Comparison of ENCODE assay signal across 8 cellular contexts in the genomic region with DNA sequence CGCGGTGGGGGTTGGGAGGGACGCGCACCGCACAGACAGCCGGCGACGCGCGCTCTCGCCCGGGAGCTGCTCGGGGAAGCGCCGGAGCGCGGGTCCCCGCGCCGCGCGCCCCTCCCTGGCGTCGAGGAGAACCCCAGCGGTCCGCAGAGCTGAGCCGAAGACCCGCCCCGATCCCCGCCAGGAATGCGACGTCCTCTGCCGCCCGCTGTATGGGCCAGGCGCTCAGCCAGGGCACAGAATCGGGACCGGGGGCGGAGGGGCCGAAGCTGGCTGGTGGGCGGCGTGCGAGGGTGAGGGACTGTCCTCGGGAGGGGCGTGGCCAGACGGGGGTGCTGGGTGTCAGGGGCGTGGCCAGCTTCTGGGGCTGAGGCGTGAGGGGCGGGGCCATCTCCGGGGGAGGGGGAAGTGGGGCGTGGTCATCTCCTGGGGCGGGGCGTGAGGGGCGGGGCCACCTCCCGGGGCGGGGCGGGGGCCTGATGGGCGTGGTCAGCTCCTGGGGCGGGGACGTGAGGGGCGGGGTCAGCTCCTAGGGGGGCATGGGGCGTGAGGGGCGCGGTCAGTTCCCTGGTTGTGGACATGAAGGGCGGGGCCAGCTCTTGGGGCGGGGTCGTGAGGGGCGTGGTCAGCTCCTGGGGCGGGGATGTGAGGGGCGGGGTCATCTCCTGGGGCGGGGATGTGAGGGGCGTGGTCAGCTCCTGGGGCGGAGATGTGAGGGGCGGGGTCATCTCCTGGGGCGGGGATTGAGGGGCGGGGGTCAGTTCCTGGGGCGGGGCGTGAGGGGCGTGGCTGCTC. TPM values are rescaled to one million over a fixed set of nuclear protein-coding genes. Genes with fewer than 3 reads are reported as not detected.
A peak's percentile ranks its signal among the peaks of the same experiment; 100 is the strongest.
DNase-seq lines count a peak whose midpoint lies in the region; ATAC-seq and TF ChIP-seq lines count a peak whose summit lies in the region.

No MANE protein-coding gene starts in this region.

- H3K79me2 ChIP-seq in Karpas-422 (ENCODE audit: low read length): no peaks in the 10 kb centered on the region

- H3K27ac ChIP-seq in Karpas-422 (ENCODE audit: low read length): no peak overlapping the region

- no peak overlapping the region for H3K4me2 ChIP-seq in Karpas-422 (ENCODE audit: low read depth, low read length, poor library complexity, severe bottlenecking)

- H3K27ac Mint-ChIP-seq in central memory CD8-positive, alpha-beta T cell (ENCODE audit: low read depth): no peak overlapping the region

- peak overlapping the region; percentile 44 for H3K4me3 Mint-ChIP-seq in central memory CD8-positive, alpha-beta T cell

- no peaks in the 10 kb centered on the region for H3K9me3 ChIP-seq in Karpas-422 (ENCODE audit: low read length)

- no peaks in the 10 kb centered on the region for H3K4me1 ChIP-seq in Karpas-422 (ENCODE audit: low read length)

- H3K9me3 Mint-ChIP-seq in central memory CD8-positive, alpha-beta T cell: no peaks in the 10 kb centered on the region

- H3K36me3 ChIP-seq in Karpas-422 (ENCODE audit: insufficient read depth, low read length): no peaks in the 10 kb centered on the region

- H4K20me1 ChIP-seq in Karpas-422 (ENCODE audit: insufficient read depth, low read depth, low read length): no peaks in the 10 kb centered on the region

- H3K27me3 ChIP-seq in Karpas-422 (ENCODE audit: low read length): no peaks in the 10 kb centered on the region

- H3K9me2 ChIP-seq in Karpas-422 (replicated peaks; ENCODE audit: insufficient read depth, low read length): no peaks in the 10 kb centered on the region

- no peak for TF ChIP-seq CTCF in AG09309 (IDR thresholded peaks at IDR 0.05; ENCODE audit: control insufficient read depth, insufficient read depth, low read depth, low read length, missing control alignments)

- no peak for DNase-seq in AG09309 (ENCODE audit: low read depth)
- DNase-seq in Karpas-422: peak; percentile 70
- peak; percentile 46 to 54 for DNase-seq in activated CD4-positive, alpha-beta T cell treated with anti-CD3 and anti-CD28 coated beads for 24 hours (ENCODE audit: low read depth in 2 of 2)
- DNase-seq in central memory CD8-positive, alpha-beta T cell (ENCODE audit: low spot score in 2 of 2): peak; percentile 54 to 61
- peak; percentile 84 for DNase-seq in islet precursor cell
- DNase-seq in stimulated activated CD4-positive, alpha-beta T cell treated with anti-CD3 and anti-CD28 coated beads, Interleukin-15, amount 100 ng/mL, for 24 hours: peak; percentile 73

- H3K27me3 Mint-ChIP-seq in central memory CD8-positive, alpha-beta T cell: no peaks in the 10 kb centered on the region

- H2AFZ ChIP-seq in Karpas-422 (ENCODE audit: low read length): no peak overlapping the region

- H3K4me3 ChIP-seq in AG09309 (ENCODE audit: control insufficient read depth, low read depth, low read length) (peak overlapping the region; percentile 42), Karpas-422 (ENCODE audit: low read length) (no peak overlapping the region)

- peaks cover 21% of the 10 kb centered on the region for H3K4me1 Mint-ChIP-seq in central memory CD8-positive, alpha-beta T cell

- ATAC-seq in central memory CD8-positive, alpha-beta T cell (replicated peaks; ENCODE audit: extremely low read depth, poor library complexity, severe bottlenecking): peak; percentile 37
- ATAC-seq in HG03039 (IDR thresholded peaks at IDR 0.05; ENCODE audit: unreplicated experiment) (no peak), GM19351 (IDR thresholded peaks at IDR 0.05; ENCODE audit: unreplicated experiment) (no peak)

- H3K9ac ChIP-seq in Karpas-422 (ENCODE audit: low read length): no peak overlapping the region

- H3K36me3 Mint-ChIP-seq in central memory CD8-positive, alpha-beta T cell (ENCODE audit: insufficient read depth): peaks cover 2% of the 10 kb centered on the region

RNA-seq across cellular contexts. Expression of a gene that starts 1.0 kb away (rescaled TPM):
- not detected in 2 replicates for total RNA-seq in Karpas-422 (2014; rRNA removed; shearing (Covaris generic); ENCODE audit: low replicate concordance)

RNA-seq across cellular contexts. Expression of a gene that starts 4.5 kb away (rescaled TPM):
- total RNA-seq in Karpas-422 (2014; rRNA removed; shearing (Covaris generic); ENCODE audit: low replicate concordance): not detected in 2 replicates

RNA-seq across cellular contexts. Expression of a gene that starts 14.0 kb away (rescaled TPM):
- total RNA-seq in Karpas-422 (2014; rRNA removed; shearing (Covaris generic); ENCODE audit: low replicate concordance): 20.1 and 62.6 TPM in 2 replicates

RNA-seq across cellular contexts. Expression of a gene that starts 18.1 kb away (rescaled TPM):
- not detected in 2 replicates for total RNA-seq in Karpas-422 (2014; rRNA removed; shearing (Covaris generic); ENCODE audit: low replicate concordance)

RNA-seq across cellular contexts. Expression of a gene that starts 26.2 kb away (rescaled TPM):
- not detected in 2 replicates for total RNA-seq in Karpas-422 (2014; rRNA removed; shearing (Covaris generic); ENCODE audit: low replicate concordance)
